ENCODE assay signal across 9 cellular contexts in the genomic region with DNA sequence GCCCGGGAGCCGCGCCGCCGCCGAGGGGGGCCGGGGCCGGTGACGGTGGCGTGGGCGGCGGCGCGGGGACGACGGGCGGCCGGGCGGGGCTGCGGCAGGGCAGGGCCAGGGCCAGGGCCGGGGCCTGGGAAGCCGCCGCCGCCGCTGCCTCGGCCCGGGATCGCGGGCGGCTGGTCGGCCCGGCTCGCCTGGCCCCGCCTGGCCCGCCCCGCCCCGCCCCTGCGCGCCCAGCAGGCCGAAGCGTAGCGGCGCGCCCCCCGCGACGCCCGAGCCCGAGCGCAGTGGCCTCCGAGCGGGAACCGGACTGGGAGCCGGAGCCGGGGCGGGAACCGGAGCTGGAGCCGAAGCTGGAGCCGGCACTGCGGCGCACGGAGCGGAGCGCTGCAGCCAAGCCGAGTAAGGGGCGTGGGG. TPM values are rescaled to one million over a fixed set of nuclear protein-coding genes. Genes with fewer than 3 reads are reported as not detected.
A peak's percentile ranks its signal among the peaks of the same experiment; 100 is the strongest.
DNase-seq lines count a peak whose midpoint lies in the region; ATAC-seq lines count a peak whose summit lies in the region.
"Had no signal": no experiment of that assay in that cellular context is flagged by ENCODE, and none has a peak within 500 bp of the region (broad histone marks: within the 10 kb centered on the region; RNA-seq: fewer than 3 reads in every experiment).

A gene with protein sequence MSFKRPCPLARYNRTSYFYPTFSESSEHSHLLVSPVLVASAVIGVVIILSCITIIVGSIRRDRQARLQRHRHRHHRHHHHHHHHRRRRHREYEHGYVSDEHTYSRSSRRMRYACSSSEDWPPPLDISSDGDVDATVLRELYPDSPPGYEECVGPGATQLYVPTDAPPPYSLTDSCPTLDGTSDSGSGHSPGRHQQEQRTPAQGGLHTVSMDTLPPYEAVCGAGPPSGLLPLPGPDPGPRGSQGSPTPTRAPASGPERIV (plus strand): TSS at position 260 of the 411 bp plus-strand sequence. CDS start 10,382 bp downstream, outside the sequence.

- peaks cover 2% of the 10 kb centered on the region; the same call in 1 of the 2 replicates for H3K36me3 ChIP-seq in iPS DF 6.9 (ENCODE audit: control insufficient read depth, insufficient read depth, low read length)

- DNase-seq in NCI-H510A treated with DMSO at 0.1 percent for 48 hours (lab: John Stamatoyannopoulos, UW) = peak; percentile 2
- DNase-seq in NCI-H510A (lab: John Stamatoyannopoulos, UW) = no peak
- DNase-seq in activated naive CD4-positive, alpha-beta T cell treated with anti-CD3 and anti-CD28 coated beads, Interleukin-2, amount 50 U/mL, for 72 hours (ENCODE audit: low spot score in 2 of 2) = no peak
- DNase-seq in iPS DF 6.9 (ENCODE audit: low read depth, low spot score) = no peak
- DNase-seq in stimulated activated effector memory CD8-positive, alpha-beta T cell treated with anti-CD3 and anti-CD28 coated beads, Interleukin-12 subunit alpha, Interleukin-12 subunit beta, amount 100 ng/mL, for 72 hours (ENCODE audit: low spot score in 2 of 2) = no peak
- DNase-seq in stimulated activated naive CD4-positive, alpha-beta T cell (lab: John Stamatoyannopoulos, UW) = no peak

- H3K27ac Mint-ChIP-seq in activated naive CD4-positive, alpha-beta T cell treated with anti-CD3 and anti-CD28 coated beads, Interleukin-2, amount 50 U/mL, for 72 hours = no peak within 1 kb of the TSS
- H3K27ac Mint-ChIP-seq in stimulated activated effector memory CD8-positive, alpha-beta T cell treated with anti-CD3 and anti-CD28 coated beads, Interleukin-12 subunit alpha, Interleukin-12 subunit beta, amount 100 ng/mL, for 72 hours = no peak within 1 kb of the TSS

- WGBS in iPS DF 6.9 (ENCODE audit: insufficient coverage, insufficient read length) = no CpG with 5 or more reads among the region's 66 CpGs

- peaks cover 46% of the 10 kb centered on the region for H3K27me3 ChIP-seq in iPS DF 6.9 (ENCODE audit: control insufficient read depth, insufficient read depth, low read length)

- peak within 1 kb of the TSS; percentile 31 for H3K4me3 Mint-ChIP-seq in stimulated activated effector memory CD8-positive, alpha-beta T cell treated with anti-CD3 and anti-CD28 coated beads, Interleukin-12 subunit alpha, Interleukin-12 subunit beta, amount 100 ng/mL, for 72 hours

- no peaks in the 10 kb centered on the region for H3K9me3 ChIP-seq in iPS DF 6.9 (ENCODE audit: control insufficient read depth, insufficient read depth, low read length)

- peak; percentile 33 to 52 for ATAC-seq in activated naive CD4-positive, alpha-beta T cell treated with anti-CD3 and anti-CD28 coated beads, Interleukin-2, amount 50 U/mL, for 72 hours
- ATAC-seq in stimulated activated effector memory CD8-positive, alpha-beta T cell treated with anti-CD3 and anti-CD28 coated beads, Interleukin-12 subunit alpha, Interleukin-12 subunit beta, amount 100 ng/mL, for 72 hours = peak; percentile 24
- ATAC-seq in HG03159 (IDR thresholded peaks at IDR 0.05; ENCODE audit: unreplicated experiment) (no peak), HG03460 (IDR thresholded peaks at IDR 0.05; ENCODE audit: unreplicated experiment) (no peak)

- H3K4me1 ChIP-seq in iPS DF 6.9 (ENCODE audit: control insufficient read depth, insufficient read depth, low read length) = peaks cover 6% of the 10 kb centered on the region

- no peak within 1 kb of the TSS for H3K27ac ChIP-seq in iPS DF 6.9 (ENCODE audit: low read length)

- H3K9me3 Mint-ChIP-seq in activated naive CD4-positive, alpha-beta T cell treated with anti-CD3 and anti-CD28 coated beads, Interleukin-2, amount 50 U/mL, for 72 hours = no peaks in the 10 kb centered on the region
- no peaks in the 10 kb centered on the region for H3K9me3 Mint-ChIP-seq in stimulated activated effector memory CD8-positive, alpha-beta T cell treated with anti-CD3 and anti-CD28 coated beads, Interleukin-12 subunit alpha, Interleukin-12 subunit beta, amount 100 ng/mL, for 72 hours

- H3K4me1 Mint-ChIP-seq in stimulated activated effector memory CD8-positive, alpha-beta T cell treated with anti-CD3 and anti-CD28 coated beads, Interleukin-12 subunit alpha, Interleukin-12 subunit beta, amount 100 ng/mL, for 72 hours = peaks cover 5% of the 10 kb centered on the region

- peak within 1 kb of the TSS; percentile 62 for H3K4me3 ChIP-seq in iPS DF 6.9 (ENCODE audit: low read length)

- H3K36me3 Mint-ChIP-seq in activated naive CD4-positive, alpha-beta T cell treated with anti-CD3 and anti-CD28 coated beads, Interleukin-2, amount 50 U/mL, for 72 hours = no peaks in the 10 kb centered on the region
- H3K36me3 Mint-ChIP-seq in stimulated activated effector memory CD8-positive, alpha-beta T cell treated with anti-CD3 and anti-CD28 coated beads, Interleukin-12 subunit alpha, Interleukin-12 subunit beta, amount 100 ng/mL, for 72 hours = peaks cover 9% of the 10 kb centered on the region

RNA-seq across cellular contexts. Expression of the gene that starts here (rescaled TPM):
- not detected for total RNA-seq in activated naive CD4-positive, alpha-beta T cell treated with anti-CD3 and anti-CD28 coated beads, Interleukin-2, amount 50 U/mL, for 72 hours
- total RNA-seq: T-helper 2 cell treated with Interferon-gamma antibody and Interleukin-4, amounts not matched to agents 100 ng/mL and 5 ng/mL, for 36 hours had no signal

Comparison
In these comparisons a context has a peak if more than half of its experiments do, and no peak if none do; other contexts are left out.
1. Peak in ATAC-seq in activated naive CD4-positive, alpha-beta T cell treated with anti-CD3 and anti-CD28 coated beads, Interleukin-2, amount 50 U/mL, for 72 hours; RNA of the gene not detected or under 1 TPM.